ENCODE assay signal across 24 cellular contexts in genomic region chr5:162888268-162888667, GRCh38.
DNase-seq lines count a peak whose midpoint lies in the region; ATAC-seq and FAIRE-seq lines count a peak whose summit lies in the region.
"Had no signal": no experiment of that assay in that cellular context is flagged by ENCODE, and none has a peak within 500 bp of the region (broad histone marks: within the 10 kb centered on the region; RNA-seq: fewer than 3 reads in every experiment).

No MANE protein-coding gene starts in this region.

- peak; percentile 22 for FAIRE-seq in RCC 7860 (lab: Jason Lieb, UNC)
- FAIRE-seq: A549, GM19239, HTR-8/SVneo, K562 had no signal

- peak; percentile 66 for ATAC-seq in GM18867 (IDR thresholded peaks at IDR 0.05; ENCODE audit: unreplicated experiment)
- ATAC-seq: A549; CD8-positive, alpha-beta T cell; HCT116; K562; Panc1 had no signal

- peak; percentile 11 for DNase-seq in H4 (ENCODE audit: low spot score)
- DNase-seq in RCC 7860 (ENCODE audit: low spot score) = no peak
- peak; percentile 35 for DNase-seq in left kidney (ENCODE audit: low read depth, low spot score)
- no peak for DNase-seq in D341Med (ENCODE audit: low spot score)
- no peak for DNase-seq in cerebellar nuclear complex (lab: John Stamatoyannopoulos, UW)
- no peak for DNase-seq in NCI-H1436 (lab: John Stamatoyannopoulos, UW)
- DNase-seq: Calu3; CD8-positive, alpha-beta T cell; DMS153; GOT3; Kasumi-1; NCI-H1105 treated with DMSO at 0.1 percent for 48 hours; NCI-H2029 treated with DMSO at 0.1 percent for 48 hours; NCI-H2227 treated with DMSO at 0.1 percent for 48 hours; NCI-H510A; NCI-H69; SIG-M5 had no signal

Comparison
In these comparisons a context has a peak if more than half of its experiments do, and no peak if none do; other contexts are left out.
1. DNase-seq: peak in H4 (single experiment) and left kidney (single experiment); none in RCC 7860 (single experiment), D341Med (single experiment), cerebellar nuclear complex (0 of 2) and NCI-H1436 (single experiment).